In genomic region chr11:2990617-2991476, GRCh38 we compare ENCODE assay signal across 7 cellular contexts. TPM values are rescaled to one million over a fixed set of nuclear protein-coding genes. Genes with fewer than 3 reads are reported as not detected.
DNase-seq lines count a peak whose midpoint lies in the region; TF ChIP-seq lines count a peak whose summit lies in the region.

No MANE protein-coding gene starts in this region.

- no peaks in the 10 kb centered on the region for H3K9me3 ChIP-seq in liver (ENCODE audit: control insufficient read depth in 4 of 4, low read length in 3 of 4)

- peaks cover 9 to 42% (median 39%) of the 10 kb centered on the region in 4 donors for H3K4me1 ChIP-seq in liver (ENCODE audit: control insufficient read depth in 4 of 4, insufficient read depth in 4 of 4, low read length in 3 of 4)

- H3K27ac Mint-ChIP-seq in brain: peak overlapping the region; percentile 97 to 99 (median 98)

- WGBS in liver: 2% methylated on average over 17 of the region's 17 CpGs

- no peak for TF ChIP-seq RAD21 in liver (IDR thresholded peaks at IDR 0.05)

- H3K27me3 Mint-ChIP-seq in brain: peaks cover 11% of the 10 kb centered on the region

- no peaks in the 10 kb centered on the region for H3K27me3 ChIP-seq in liver (ENCODE audit: control insufficient read depth in 4 of 4, insufficient read depth in 4 of 4, low read length in 3 of 4)

- no peak for TF ChIP-seq CTCF in GM20000 (IDR thresholded peaks at IDR 0.05; ENCODE audit: extremely low read depth, missing control alignments)
- no peak for TF ChIP-seq CTCF in brain (conservative IDR thresholded peaks at IDR 0.05)
- no peak for TF ChIP-seq CTCF in liver (IDR thresholded peaks at IDR 0.05; ENCODE audit: low read depth, low read length, missing input control)

- peaks cover 16% of the 10 kb centered on the region for H3K36me3 Mint-ChIP-seq in brain

- peaks cover 34% of the 10 kb centered on the region for H3K4me1 Mint-ChIP-seq in brain

- H3K4me3 ChIP-seq in liver (ENCODE audit: low read depth in 1 of 3, low read length in 3 of 3): peak overlapping the region; percentile 73 to 96 (median 76)

- H3K36me3 ChIP-seq in liver (ENCODE audit: control insufficient read depth in 4 of 4, insufficient read depth in 3 of 4, low read depth in 1 of 4, low read length in 3 of 4): no peaks in the 10 kb centered on the region

- peak overlapping the region; percentile 99 to 100 (median 99) for H3K4me3 Mint-ChIP-seq in brain

- DNase-seq in GM20000 (ENCODE audit: low spot score) (peak; percentile 51), NCI-H2171 (lab: John Stamatoyannopoulos, UW) (no peak), HPDE6-E6E7 (ENCODE audit: extremely low spot score) (no peak)
- DNase-seq in stimulated activated naive CD4-positive, alpha-beta T cell treated with Interleukin-2 at 50 U/mL for 16 hours (lab: John Stamatoyannopoulos, UW): peak; percentile 55

- peak overlapping the region; percentile 77 to 92 for H3K27ac ChIP-seq in liver (ENCODE audit: low read depth in 1 of 2, low read length in 2 of 2)

- peak overlapping the region; percentile 63 to 93 for H3K9ac ChIP-seq in liver (ENCODE audit: low read depth in 1 of 2, low read length in 2 of 2)

- no peaks in the 10 kb centered on the region for H3K9me3 Mint-ChIP-seq in brain

TF ChIP-seq in PFSK-1, 5 proteins besides CTCF, POLR2A, EP300 and RAD21:
- TF ChIP-seq FOXP2 (optimal IDR thresholded peaks at IDR 0.05; ENCODE audit: borderline replicate concordance, extremely low read depth, extremely low read length, insufficient read depth): no peak
- 0 out of 2 replicates have a peak, but pooled peaks have one; percentile 2 for TF ChIP-seq POLR2AphosphoS5 (IDR thresholded peaks at IDR 0.05; ENCODE audit: low read depth, low read length)
- TF ChIP-seq, protein P1, sequence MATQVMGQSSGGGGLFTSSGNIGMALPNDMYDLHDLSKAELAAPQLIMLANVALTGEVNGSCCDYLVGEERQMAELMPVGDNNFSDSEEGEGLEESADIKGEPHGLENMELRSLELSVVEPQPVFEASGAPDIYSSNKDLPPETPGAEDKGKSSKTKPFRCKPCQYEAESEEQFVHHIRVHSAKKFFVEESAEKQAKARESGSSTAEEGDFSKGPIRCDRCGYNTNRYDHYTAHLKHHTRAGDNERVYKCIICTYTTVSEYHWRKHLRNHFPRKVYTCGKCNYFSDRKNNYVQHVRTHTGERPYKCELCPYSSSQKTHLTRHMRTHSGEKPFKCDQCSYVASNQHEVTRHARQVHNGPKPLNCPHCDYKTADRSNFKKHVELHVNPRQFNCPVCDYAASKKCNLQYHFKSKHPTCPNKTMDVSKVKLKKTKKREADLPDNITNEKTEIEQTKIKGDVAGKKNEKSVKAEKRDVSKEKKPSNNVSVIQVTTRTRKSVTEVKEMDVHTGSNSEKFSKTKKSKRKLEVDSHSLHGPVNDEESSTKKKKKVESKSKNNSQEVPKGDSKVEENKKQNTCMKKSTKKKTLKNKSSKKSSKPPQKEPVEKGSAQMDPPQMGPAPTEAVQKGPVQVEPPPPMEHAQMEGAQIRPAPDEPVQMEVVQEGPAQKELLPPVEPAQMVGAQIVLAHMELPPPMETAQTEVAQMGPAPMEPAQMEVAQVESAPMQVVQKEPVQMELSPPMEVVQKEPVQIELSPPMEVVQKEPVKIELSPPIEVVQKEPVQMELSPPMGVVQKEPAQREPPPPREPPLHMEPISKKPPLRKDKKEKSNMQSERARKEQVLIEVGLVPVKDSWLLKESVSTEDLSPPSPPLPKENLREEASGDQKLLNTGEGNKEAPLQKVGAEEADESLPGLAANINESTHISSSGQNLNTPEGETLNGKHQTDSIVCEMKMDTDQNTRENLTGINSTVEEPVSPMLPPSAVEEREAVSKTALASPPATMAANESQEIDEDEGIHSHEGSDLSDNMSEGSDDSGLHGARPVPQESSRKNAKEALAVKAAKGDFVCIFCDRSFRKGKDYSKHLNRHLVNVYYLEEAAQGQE (IDR thresholded peaks at IDR 0.05; ENCODE audit: insufficient read depth in 1 of 2, low read depth in 2 of 2, low read length in 2 of 2): no peak
- no peak for TF ChIP-seq SIN3A (IDR thresholded peaks at IDR 0.05; ENCODE audit: borderline replicate concordance, insufficient read depth, low read length)
- TF ChIP-seq TAF1 (IDR thresholded peaks at IDR 0.05; ENCODE audit: borderline replicate concordance, insufficient read depth, low read length): no peak

TF ChIP-seq in liver, 16 proteins besides CTCF, POLR2A, EP300 and RAD21:
- TF ChIP-seq, protein P1 (IDR thresholded peaks at IDR 0.05): peak; percentile 27
- TF ChIP-seq NR2F2 (IDR thresholded peaks at IDR 0.05) (no peak), SP1 (IDR thresholded peaks at IDR 0.05) (no peak), JUND (IDR thresholded peaks at IDR 0.05) (no peak), EGR1 (IDR thresholded peaks at IDR 0.05; ENCODE audit: low read depth in 2 of 2) (no peak), YY1 (IDR thresholded peaks at IDR 0.05) (peak; percentile 94), FOXA1 (IDR thresholded peaks at IDR 0.05) (no peak), HNF4G (IDR thresholded peaks at IDR 0.05) (peak; percentile 39), GABPA (IDR thresholded peaks at IDR 0.05 in 1 of 2, conservative IDR thresholded peaks at IDR 0.05 in 1 of 2) (no peak), RXRA (IDR thresholded peaks at IDR 0.05) (no peak), FOXA2 (IDR thresholded peaks at IDR 0.05) (no peak), ZBTB33 (IDR thresholded peaks at IDR 0.05) (no peak), TAF1 (conservative IDR thresholded peaks at IDR 0.05) (peak; percentile 43), ATF3 (IDR thresholded peaks at IDR 0.05) (no peak), HNF4A (conservative IDR thresholded peaks at IDR 0.05) (peak; percentile 78 to 88)
- TF ChIP-seq, protein P2, sequence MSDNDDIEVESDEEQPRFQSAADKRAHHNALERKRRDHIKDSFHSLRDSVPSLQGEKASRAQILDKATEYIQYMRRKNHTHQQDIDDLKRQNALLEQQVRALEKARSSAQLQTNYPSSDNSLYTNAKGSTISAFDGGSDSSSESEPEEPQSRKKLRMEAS (IDR thresholded peaks at IDR 0.05): no peak

RNA-seq across cellular contexts. Expression of gene NAP1L4, which starts 1.3 kb away (rescaled TPM):
- polyA plus RNA-seq in PFSK-1 (2012; ENCODE audit: insufficient read length, low read depth): 62.4 TPM
- polyA plus RNA-seq in brain (ENCODE audit: insufficient read depth, low read depth, low replicate concordance) (88.6 TPM), liver (10 to 100 TPM; 33.2 to 34.5 TPM)
- total RNA-seq in liver: 100 to 1,000 TPM in 1 of 2 donors, 10 to 100 TPM in 1; 58.8 to 110 TPM

Comparison
In these comparisons a context has a peak if more than half of its experiments do, and no peak if none do; other contexts are left out.
1. DNase-seq: peak in GM20000 (single experiment) and stimulated activated naive CD4-positive, alpha-beta T cell treated with Interleukin-2 at 50 U/mL for 16 hours (single experiment); none in NCI-H2171 (single experiment) and HPDE6-E6E7 (single experiment).